ENCODE assay signal across 10 cellular contexts in the genomic region with DNA sequence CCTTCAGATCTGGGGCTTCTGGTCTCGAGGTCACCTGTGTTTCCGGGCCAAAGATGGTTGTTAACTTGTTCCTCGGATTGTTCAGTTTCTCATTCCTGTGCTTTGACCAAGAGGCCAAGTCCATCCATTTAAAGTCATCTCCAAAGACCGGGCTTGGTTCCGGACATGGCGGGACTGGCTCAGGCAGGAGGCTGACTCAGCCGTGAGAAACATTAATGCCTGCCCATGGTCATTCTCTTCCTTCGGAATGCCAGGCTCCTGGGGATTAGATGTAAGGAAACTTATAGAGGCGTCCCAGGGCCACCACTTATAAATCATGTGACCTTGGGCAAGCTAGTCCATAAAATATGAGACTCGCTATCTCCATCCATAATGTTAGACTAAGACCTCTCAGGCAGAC. TPM values are rescaled to one million over a fixed set of nuclear protein-coding genes. Genes with fewer than 3 reads are reported as not detected.
DNase-seq lines count a peak whose midpoint lies in the region; TF ChIP-seq lines count a peak whose summit lies in the region.
"Had no signal": no experiment of that assay in that cellular context is flagged by ENCODE, and none has a peak within 500 bp of the region (broad histone marks: within the 10 kb centered on the region; RNA-seq: fewer than 3 reads in every experiment).

No MANE protein-coding gene starts in this region.

- no peaks in the 10 kb centered on the region for H3K4me1 Mint-ChIP-seq in CD14-positive monocyte

- 85 to 95% (median 92%) methylated on average over 10 of the region's 10 CpGs for WGBS in spleen, 5 donors

- H3K27ac ChIP-seq in spleen: no peak overlapping the region
- H3K27ac ChIP-seq: GM23248, HL-60 had no signal

- TF ChIP-seq CTCF in CD14-positive monocyte (IDR thresholded peaks at IDR 0.05) (no peak), spleen (IDR thresholded peaks at IDR 0.05 in 8 of 11, conservative IDR thresholded peaks at IDR 0.05 in 3 of 11) (no peak)

- H3K27me3 ChIP-seq in H7 (ENCODE audit: control insufficient read depth, insufficient read depth, low read length) (no peaks in the 10 kb centered on the region), spleen (replicated peaks in 1 of 7) (no peaks in the 10 kb centered on the region)

- H3K4me1 ChIP-seq in spleen: no peaks in the 10 kb centered on the region

- DNase-seq in CD14-positive monocyte (ENCODE audit: low spot score) (peak; percentile 9), H7 (peak; percentile 2), islet precursor cell (peak; percentile 7), spleen (peak; percentile 2), posterior vena cava (ENCODE audit: low spot score) (no peak), DMS114 treated with DMSO at 0.1 percent for 48 hours (lab: John Stamatoyannopoulos, UW; ENCODE audit: unreplicated experiment) (no peak)
- DNase-seq: DMS79, GM23248 had no signal

- H3K27me3 Mint-ChIP-seq in CD14-positive monocyte (ENCODE audit: low read depth in 3 of 3): peaks cover 2 to 14% (median 6%) of the 10 kb centered on the region in 3 donors

- no peak overlapping the region for H3K27ac Mint-ChIP-seq in CD14-positive monocyte

- intact Hi-C loops in CD14-positive monocyte (cut with micrococcal nuclease): no loop called here
- intact Hi-C loops in spleen (cut with DNase I; ENCODE audit: low total_unique reads): no loop called here
- intact Hi-C loops in posterior vena cava (cut with DNase I): no loop called here

- H3K9me3 Mint-ChIP-seq in CD14-positive monocyte: peaks cover 2 to 18% (median 9%) of the 10 kb centered on the region in 7 donors

- no peak overlapping the region for H3K4me3 Mint-ChIP-seq in CD14-positive monocyte

- TF ChIP-seq POLR2A in spleen (IDR thresholded peaks at IDR 0.05): no peak

- H3K9me3 ChIP-seq in spleen: peaks cover 0 to 20% (median 10%) of the 10 kb centered on the region in 8 donors

- H3K36me3 ChIP-seq in H7 (replicated peaks; ENCODE audit: control insufficient read depth, insufficient read depth, low read length) (no peaks in the 10 kb centered on the region), spleen (no peaks in the 10 kb centered on the region)

- H3K4me3 ChIP-seq in H7 (ENCODE audit: insufficient read depth, low read depth, low read length) (no peak overlapping the region), spleen (no peak overlapping the region)
- H3K4me3 ChIP-seq: GM23248 had no signal

- H3K36me3 Mint-ChIP-seq in CD14-positive monocyte: no peaks in the 10 kb centered on the region

RNA-seq across cellular contexts. Expression of a gene that starts 13.6 kb away (rescaled TPM):
- polyA plus RNA-seq in CD14-positive monocyte (not detected), spleen (under 1 TPM; 0.11 to 0.74 (median 0.38) TPM)
- 1.1 and 1.2 TPM in 2 replicates for total RNA-seq in H7 (2014; rRNA removed; shearing (Covaris generic))
- total RNA-seq in spleen (10 to 100 TPM in 1 of 7 donors, 1 to 10 TPM in 6; 1.7 to 15.2 (median 7.0) TPM), posterior vena cava (10 to 100 TPM; 25.7 to 67.6 TPM)
- total RNA-seq: G401, GM23248 had no signal
- polyA plus RNA-seq: GM23248 had no signal

Comparison
In these comparisons a context has a peak if more than half of its experiments do, and no peak if none do; other contexts are left out.
1. DNase-seq: peak in CD14-positive monocyte (single experiment), H7 (single experiment), islet precursor cell (single experiment) and spleen (single experiment); none in posterior vena cava (single experiment) and DMS114 treated with DMSO at 0.1 percent for 48 hours (single experiment).